1 cellular context compared by ENCODE assay signal in genomic region chr13:112112534-112113276, GRCh38.
TF ChIP-seq lines count a peak whose summit lies in the region.

No MANE protein-coding gene starts in this region.

TF ChIP-seq in HCT116, 20 proteins besides CTCF, POLR2A, EP300 and RAD21 (continued from another document):
- TF ChIP-seq, protein P1, sequence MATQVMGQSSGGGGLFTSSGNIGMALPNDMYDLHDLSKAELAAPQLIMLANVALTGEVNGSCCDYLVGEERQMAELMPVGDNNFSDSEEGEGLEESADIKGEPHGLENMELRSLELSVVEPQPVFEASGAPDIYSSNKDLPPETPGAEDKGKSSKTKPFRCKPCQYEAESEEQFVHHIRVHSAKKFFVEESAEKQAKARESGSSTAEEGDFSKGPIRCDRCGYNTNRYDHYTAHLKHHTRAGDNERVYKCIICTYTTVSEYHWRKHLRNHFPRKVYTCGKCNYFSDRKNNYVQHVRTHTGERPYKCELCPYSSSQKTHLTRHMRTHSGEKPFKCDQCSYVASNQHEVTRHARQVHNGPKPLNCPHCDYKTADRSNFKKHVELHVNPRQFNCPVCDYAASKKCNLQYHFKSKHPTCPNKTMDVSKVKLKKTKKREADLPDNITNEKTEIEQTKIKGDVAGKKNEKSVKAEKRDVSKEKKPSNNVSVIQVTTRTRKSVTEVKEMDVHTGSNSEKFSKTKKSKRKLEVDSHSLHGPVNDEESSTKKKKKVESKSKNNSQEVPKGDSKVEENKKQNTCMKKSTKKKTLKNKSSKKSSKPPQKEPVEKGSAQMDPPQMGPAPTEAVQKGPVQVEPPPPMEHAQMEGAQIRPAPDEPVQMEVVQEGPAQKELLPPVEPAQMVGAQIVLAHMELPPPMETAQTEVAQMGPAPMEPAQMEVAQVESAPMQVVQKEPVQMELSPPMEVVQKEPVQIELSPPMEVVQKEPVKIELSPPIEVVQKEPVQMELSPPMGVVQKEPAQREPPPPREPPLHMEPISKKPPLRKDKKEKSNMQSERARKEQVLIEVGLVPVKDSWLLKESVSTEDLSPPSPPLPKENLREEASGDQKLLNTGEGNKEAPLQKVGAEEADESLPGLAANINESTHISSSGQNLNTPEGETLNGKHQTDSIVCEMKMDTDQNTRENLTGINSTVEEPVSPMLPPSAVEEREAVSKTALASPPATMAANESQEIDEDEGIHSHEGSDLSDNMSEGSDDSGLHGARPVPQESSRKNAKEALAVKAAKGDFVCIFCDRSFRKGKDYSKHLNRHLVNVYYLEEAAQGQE (IDR thresholded peaks at IDR 0.05; ENCODE audit: low read depth), result no peak
- no peak for TF ChIP-seq EZH2phosphoT487 (IDR thresholded peaks at IDR 0.05; ENCODE audit: borderline replicate concordance)
- TF ChIP-seq YY1 (IDR thresholded peaks at IDR 0.05; ENCODE audit: extremely low read depth, insufficient replicate concordance, low read depth, low read length), result no peak
- no peak for TF ChIP-seq TCF7L2 (IDR thresholded peaks at IDR 0.05; ENCODE audit: borderline replicate concordance, extremely low read depth, insufficient read depth, insufficient read length)
- no peak for TF ChIP-seq CEBPB (IDR thresholded peaks at IDR 0.05; ENCODE audit: low read depth)
- no peak for TF ChIP-seq EGR1 (IDR thresholded peaks at IDR 0.05; ENCODE audit: low read depth)
- TF ChIP-seq FOSL1 (IDR thresholded peaks at IDR 0.05; ENCODE audit: low read depth), result no peak
- TF ChIP-seq ZFX (IDR thresholded peaks at IDR 0.05), result no peak
- TF ChIP-seq JUND (IDR thresholded peaks at IDR 0.05), result no peak
- TF ChIP-seq ELF1 (IDR thresholded peaks at IDR 0.05; ENCODE audit: borderline replicate concordance, low read depth), result no peak
- no peak for TF ChIP-seq POLR2AphosphoS5 (IDR thresholded peaks at IDR 0.05; ENCODE audit: low read depth, low read length)
- no peak for TF ChIP-seq SIN3A (IDR thresholded peaks at IDR 0.05; ENCODE audit: low read depth)
- TF ChIP-seq CBX3 (IDR thresholded peaks at IDR 0.05; ENCODE audit: low read depth), result no peak
- TF ChIP-seq EZH2 (IDR thresholded peaks at IDR 0.05), result no peak
